10 cellular contexts compared by ENCODE assay signal in the genomic region with DNA sequence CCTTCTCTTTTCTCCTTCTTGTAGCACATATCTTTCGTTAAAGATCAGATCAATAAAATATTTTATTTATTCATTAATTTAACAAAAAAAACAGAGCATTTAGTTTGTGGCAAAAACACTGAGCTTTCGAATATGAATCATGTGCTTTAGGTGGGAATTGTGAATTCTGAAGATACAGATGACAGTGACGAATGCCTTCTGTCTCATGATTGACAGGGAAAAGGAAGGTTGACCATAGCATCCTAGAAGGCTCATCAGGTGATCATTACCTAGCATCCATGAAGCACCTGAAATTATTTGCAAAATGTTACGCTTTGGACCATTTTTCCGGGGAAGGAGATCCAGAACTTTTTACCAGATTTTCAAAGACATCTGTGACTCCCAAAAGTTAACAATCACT. TPM values are rescaled to one million over a fixed set of nuclear protein-coding genes. Genes with fewer than 3 reads are reported as not detected.
"Had no signal": no experiment of that assay in that cellular context is flagged by ENCODE, and none has a peak within 500 bp of the region (broad histone marks: within the 10 kb centered on the region; RNA-seq: fewer than 3 reads in every experiment).

No MANE protein-coding gene starts in this region.

- DNase-seq: H9, HCEC 1CT, HFFc6, IMR-90, KBM-7 had no signal

- FAIRE-seq: H1, H54, HTR-8/SVneo had no signal

- ATAC-seq: GM23338 had no signal

- H3K27ac ChIP-seq: KMS-11 had no signal

- H3K4me3 Mint-ChIP-seq: GM23338, H9, HFFc6 had no signal

- H2AFZ ChIP-seq: GM23338 had no signal

- H3K9me3 Mint-ChIP-seq: GM23338, H9, HFFc6 had no signal

- H3K27ac Mint-ChIP-seq: GM23338, H9, HFFc6 had no signal

- H3K9ac ChIP-seq: KMS-11 had no signal

- H3K4me2 ChIP-seq: GM23338, KMS-11 had no signal

- H3K4me3 ChIP-seq: GM23338 had no signal

RNA-seq across cellular contexts. Expression of a gene that starts 3.8 kb away (rescaled TPM):
- total RNA-seq: HFFc6, IMR-90 had no signal
- polyA plus RNA-seq: IMR-90 had no signal
